8 cellular contexts compared by ENCODE assay signal in genomic region chr4:37891221-37892159, GRCh38. TPM values are rescaled to one million over a fixed set of nuclear protein-coding genes. Genes with fewer than 3 reads are reported as not detected.
DNase-seq lines count a peak whose midpoint lies in the region; ATAC-seq and TF ChIP-seq lines count a peak whose summit lies in the region.

No MANE protein-coding gene starts in this region.

- no peaks in the 10 kb centered on the region for H3K36me3 Mint-ChIP-seq in activated CD4-positive, alpha-beta T cell treated with anti-CD3 and anti-CD28 coated beads for 36 hours (ENCODE audit: low read depth)

- H3K27ac ChIP-seq in dorsolateral prefrontal cortex, result peak overlapping the region in 55 of 59 donors; percentile 49 to 94 (median 86)

- H3K4me3 Mint-ChIP-seq in activated CD4-positive, alpha-beta T cell treated with anti-CD3 and anti-CD28 coated beads for 36 hours, result peak overlapping the region; percentile 78

- TF ChIP-seq CTCF in dorsolateral prefrontal cortex (IDR thresholded peaks at IDR 0.05 in 54 of 56, conservative IDR thresholded peaks at IDR 0.05 in 2 of 56; ENCODE audit: low read depth in 1 of 56, partially characterized antibody in 56 of 56), result peak in 1 of 56 donors; percentile 16

- peaks cover 0 to 2% (median 0%) of the 10 kb centered on the region in 45 donors for H3K27me3 ChIP-seq in dorsolateral prefrontal cortex

- peaks cover 3% of the 10 kb centered on the region for H3K27me3 Mint-ChIP-seq in activated CD4-positive, alpha-beta T cell treated with anti-CD3 and anti-CD28 coated beads for 36 hours

- H3K9me3 Mint-ChIP-seq in activated CD4-positive, alpha-beta T cell treated with anti-CD3 and anti-CD28 coated beads for 36 hours (ENCODE audit: low read depth), result no peaks in the 10 kb centered on the region

- POLR2A ChIA-PET in activated CD4-positive, alpha-beta T cell treated with anti-CD3 and anti-CD28 coated beads for 36 hours (lab: Charles Lee), result interaction anchor here (0.5 to 1.5 kb wide), 5 partner anchors 18 to 98 kb away, joined by 3 to 4 read pairs (median 3); partner anchors contain the start of gene PGM2

- H3K4me1 Mint-ChIP-seq in activated CD4-positive, alpha-beta T cell treated with anti-CD3 and anti-CD28 coated beads for 36 hours, result peaks cover 35% of the 10 kb centered on the region

- ATAC-seq in GM21619 (IDR thresholded peaks at IDR 0.05; ENCODE audit: unreplicated experiment), result peak; percentile 60
- ATAC-seq in activated CD4-positive, alpha-beta T cell treated with anti-CD3 and anti-CD28 coated beads for 36 hours, result peak; percentile 78

- CTCF ChIA-PET in activated CD4-positive, alpha-beta T cell treated with anti-CD3 and anti-CD28 coated beads for 36 hours (lab: Charles Lee), result interaction anchor here (0.6 to 2.1 kb wide), 5 partner anchors 37 to 550 kb away, joined by 3 to 6 read pairs (median 3); no protein-coding TSS in a partner anchor

- intact Hi-C loops in activated CD4-positive, alpha-beta T cell treated with anti-CD3 and anti-CD28 coated beads for 36 hours (cut with DNase I, micrococcal nuclease), result loop anchor here (1.0 to 5.0 kb wide), 11 partner anchors 38 to 416 kb away; partner anchors contain the start of genes PGM2 (in 2 of the 2) and RELL1 (in 1 of the 2)
- intact Hi-C loops in dorsolateral prefrontal cortex (cut with DNase I), result loop anchor here in 1 of 2 donors (5.0 kb wide), 1 partner anchor 64 kb away; the partner anchor contains the start of gene PGM2

- DNase-seq in GM03348 (ENCODE audit: low spot score), result peak; percentile 32
- peak; percentile 31 for DNase-seq in KBM-7
- DNase-seq in activated CD4-positive, alpha-beta T cell treated with anti-CD3 and anti-CD28 coated beads for 36 hours, result peak; percentile 73
- peak in 2 of 10 donors; percentile 9 for DNase-seq in dorsolateral prefrontal cortex
- peak; percentile 28 for DNase-seq in midbrain (lab: John Stamatoyannopoulos, UW)
- DNase-seq in stimulated activated CD8-positive, alpha-beta memory T cell treated with anti-CD3 and anti-CD28 coated beads, Interleukin-4, amount 100 ng/mL, for 1 hour (ENCODE audit: low read depth in 2 of 2, low spot score in 1 of 2), result peak; percentile 14 to 20
- no peak for DNase-seq in dedifferentiated amniotic fluid mesenchymal stem cell (ENCODE audit: extremely low spot score)

- in situ Hi-C loops in KBM-7 (cut with MboI; ENCODE audit: low pct_unique_long_range_greater_than_20kb, low sequenced_read_pairs), result no loop called here

- H3K4me3 ChIP-seq in dorsolateral prefrontal cortex, result peak overlapping the region; percentile 53 to 93 (median 79)

- peak overlapping the region; percentile 93 for H3K27ac Mint-ChIP-seq in activated CD4-positive, alpha-beta T cell treated with anti-CD3 and anti-CD28 coated beads for 36 hours

RNA-seq across cellular contexts. Expression of gene TBC1D1, which starts 0.6 kb away (rescaled TPM):
- total RNA-seq in activated CD4-positive, alpha-beta T cell treated with anti-CD3 and anti-CD28 coated beads for 36 hours, result 10 to 100 TPM; 60.8 to 71.8 TPM
- 10 to 100 TPM; 33.7 to 80.9 (median 55.9) TPM for total RNA-seq in dorsolateral prefrontal cortex
